In the genomic region with DNA sequence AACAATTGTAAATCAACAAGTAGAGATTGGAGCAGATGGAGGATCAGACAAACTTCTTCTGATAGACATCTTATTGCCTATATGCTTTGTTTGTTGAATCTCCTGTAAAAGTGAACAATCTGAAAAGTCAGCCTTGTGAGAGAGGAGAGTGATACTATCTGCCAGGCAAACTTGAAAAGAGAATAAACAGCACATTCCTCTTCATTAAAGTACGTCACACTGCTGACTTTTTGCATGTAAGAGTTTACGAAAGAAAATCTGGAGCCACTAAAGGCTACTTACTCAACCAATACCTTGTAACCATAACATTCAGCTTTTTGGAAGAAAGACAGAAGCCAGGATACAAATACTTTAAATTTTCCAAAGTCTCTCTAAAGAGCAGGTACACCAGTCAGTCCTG, we compare ENCODE assay signal across 1 cellular context.
TF ChIP-seq lines count a peak whose summit lies in the region.

No MANE protein-coding gene starts in this region.

TF ChIP-seq in GM12878, 131 proteins besides CTCF, POLR2A, EP300 and RAD21 (continued from another document):
- TF ChIP-seq, protein P1, sequence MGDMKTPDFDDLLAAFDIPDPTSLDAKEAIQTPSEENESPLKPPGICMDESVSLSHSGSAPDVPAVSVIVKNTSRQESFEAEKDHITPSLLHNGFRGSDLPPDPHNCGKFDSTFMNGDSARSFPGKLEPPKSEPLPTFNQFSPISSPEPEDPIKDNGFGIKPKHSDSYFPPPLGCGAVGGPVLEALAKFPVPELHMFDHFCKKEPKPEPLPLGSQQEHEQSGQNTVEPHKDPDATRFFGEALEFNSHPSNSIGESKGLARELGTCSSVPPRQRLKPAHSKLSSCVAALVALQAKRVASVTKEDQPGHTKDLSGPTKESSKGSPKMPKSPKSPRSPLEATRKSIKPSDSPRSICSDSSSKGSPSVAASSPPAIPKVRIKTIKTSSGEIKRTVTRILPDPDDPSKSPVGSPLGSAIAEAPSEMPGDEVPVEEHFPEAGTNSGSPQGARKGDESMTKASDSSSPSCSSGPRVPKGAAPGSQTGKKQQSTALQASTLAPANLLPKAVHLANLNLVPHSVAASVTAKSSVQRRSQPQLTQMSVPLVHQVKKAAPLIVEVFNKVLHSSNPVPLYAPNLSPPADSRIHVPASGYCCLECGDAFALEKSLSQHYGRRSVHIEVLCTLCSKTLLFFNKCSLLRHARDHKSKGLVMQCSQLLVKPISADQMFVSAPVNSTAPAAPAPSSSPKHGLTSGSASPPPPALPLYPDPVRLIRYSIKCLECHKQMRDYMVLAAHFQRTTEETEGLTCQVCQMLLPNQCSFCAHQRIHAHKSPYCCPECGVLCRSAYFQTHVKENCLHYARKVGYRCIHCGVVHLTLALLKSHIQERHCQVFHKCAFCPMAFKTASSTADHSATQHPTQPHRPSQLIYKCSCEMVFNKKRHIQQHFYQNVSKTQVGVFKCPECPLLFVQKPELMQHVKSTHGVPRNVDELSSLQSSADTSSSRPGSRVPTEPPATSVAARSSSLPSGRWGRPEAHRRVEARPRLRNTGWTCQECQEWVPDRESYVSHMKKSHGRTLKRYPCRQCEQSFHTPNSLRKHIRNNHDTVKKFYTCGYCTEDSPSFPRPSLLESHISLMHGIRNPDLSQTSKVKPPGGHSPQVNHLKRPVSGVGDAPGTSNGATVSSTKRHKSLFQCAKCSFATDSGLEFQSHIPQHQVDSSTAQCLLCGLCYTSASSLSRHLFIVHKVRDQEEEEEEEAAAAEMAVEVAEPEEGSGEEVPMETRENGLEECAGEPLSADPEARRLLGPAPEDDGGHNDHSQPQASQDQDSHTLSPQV (IDR thresholded peaks at IDR 0.05), result no peak
- TF ChIP-seq, protein P2, sequence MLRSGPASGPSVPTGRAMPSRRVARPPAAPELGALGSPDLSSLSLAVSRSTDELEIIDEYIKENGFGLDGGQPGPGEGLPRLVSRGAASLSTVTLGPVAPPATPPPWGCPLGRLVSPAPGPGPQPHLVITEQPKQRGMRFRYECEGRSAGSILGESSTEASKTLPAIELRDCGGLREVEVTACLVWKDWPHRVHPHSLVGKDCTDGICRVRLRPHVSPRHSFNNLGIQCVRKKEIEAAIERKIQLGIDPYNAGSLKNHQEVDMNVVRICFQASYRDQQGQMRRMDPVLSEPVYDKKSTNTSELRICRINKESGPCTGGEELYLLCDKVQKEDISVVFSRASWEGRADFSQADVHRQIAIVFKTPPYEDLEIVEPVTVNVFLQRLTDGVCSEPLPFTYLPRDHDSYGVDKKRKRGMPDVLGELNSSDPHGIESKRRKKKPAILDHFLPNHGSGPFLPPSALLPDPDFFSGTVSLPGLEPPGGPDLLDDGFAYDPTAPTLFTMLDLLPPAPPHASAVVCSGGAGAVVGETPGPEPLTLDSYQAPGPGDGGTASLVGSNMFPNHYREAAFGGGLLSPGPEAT (IDR thresholded peaks at IDR 0.05; ENCODE audit: low read depth), result no peak
- TF ChIP-seq, protein P3, sequence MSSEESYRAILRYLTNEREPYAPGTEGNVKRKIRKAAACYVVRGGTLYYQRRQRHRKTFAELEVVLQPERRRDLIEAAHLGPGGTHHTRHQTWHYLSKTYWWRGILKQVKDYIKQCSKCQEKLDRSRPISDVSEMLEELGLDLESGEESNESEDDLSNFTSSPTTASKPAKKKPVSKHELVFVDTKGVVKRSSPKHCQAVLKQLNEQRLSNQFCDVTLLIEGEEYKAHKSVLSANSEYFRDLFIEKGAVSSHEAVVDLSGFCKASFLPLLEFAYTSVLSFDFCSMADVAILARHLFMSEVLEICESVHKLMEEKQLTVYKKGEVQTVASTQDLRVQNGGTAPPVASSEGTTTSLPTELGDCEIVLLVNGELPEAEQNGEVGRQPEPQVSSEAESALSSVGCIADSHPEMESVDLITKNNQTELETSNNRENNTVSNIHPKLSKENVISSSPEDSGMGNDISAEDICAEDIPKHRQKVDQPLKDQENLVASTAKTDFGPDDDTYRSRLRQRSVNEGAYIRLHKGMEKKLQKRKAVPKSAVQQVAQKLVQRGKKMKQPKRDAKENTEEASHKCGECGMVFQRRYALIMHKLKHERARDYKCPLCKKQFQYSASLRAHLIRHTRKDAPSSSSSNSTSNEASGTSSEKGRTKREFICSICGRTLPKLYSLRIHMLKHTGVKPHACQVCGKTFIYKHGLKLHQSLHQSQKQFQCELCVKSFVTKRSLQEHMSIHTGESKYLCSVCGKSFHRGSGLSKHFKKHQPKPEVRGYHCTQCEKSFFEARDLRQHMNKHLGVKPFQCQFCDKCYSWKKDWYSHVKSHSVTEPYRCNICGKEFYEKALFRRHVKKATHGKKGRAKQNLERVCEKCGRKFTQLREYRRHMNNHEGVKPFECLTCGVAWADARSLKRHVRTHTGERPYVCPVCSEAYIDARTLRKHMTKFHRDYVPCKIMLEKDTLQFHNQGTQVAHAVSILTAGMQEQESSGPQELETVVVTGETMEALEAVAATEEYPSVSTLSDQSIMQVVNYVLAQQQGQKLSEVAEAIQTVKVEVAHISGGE (CRISPR knock-in tag; IDR thresholded peaks at IDR 0.05), result no peak
- TF ChIP-seq MYB (IDR thresholded peaks at IDR 0.05; ENCODE audit: borderline replicate concordance, low read depth, low read length), result no peak
- TF ChIP-seq, protein P4, sequence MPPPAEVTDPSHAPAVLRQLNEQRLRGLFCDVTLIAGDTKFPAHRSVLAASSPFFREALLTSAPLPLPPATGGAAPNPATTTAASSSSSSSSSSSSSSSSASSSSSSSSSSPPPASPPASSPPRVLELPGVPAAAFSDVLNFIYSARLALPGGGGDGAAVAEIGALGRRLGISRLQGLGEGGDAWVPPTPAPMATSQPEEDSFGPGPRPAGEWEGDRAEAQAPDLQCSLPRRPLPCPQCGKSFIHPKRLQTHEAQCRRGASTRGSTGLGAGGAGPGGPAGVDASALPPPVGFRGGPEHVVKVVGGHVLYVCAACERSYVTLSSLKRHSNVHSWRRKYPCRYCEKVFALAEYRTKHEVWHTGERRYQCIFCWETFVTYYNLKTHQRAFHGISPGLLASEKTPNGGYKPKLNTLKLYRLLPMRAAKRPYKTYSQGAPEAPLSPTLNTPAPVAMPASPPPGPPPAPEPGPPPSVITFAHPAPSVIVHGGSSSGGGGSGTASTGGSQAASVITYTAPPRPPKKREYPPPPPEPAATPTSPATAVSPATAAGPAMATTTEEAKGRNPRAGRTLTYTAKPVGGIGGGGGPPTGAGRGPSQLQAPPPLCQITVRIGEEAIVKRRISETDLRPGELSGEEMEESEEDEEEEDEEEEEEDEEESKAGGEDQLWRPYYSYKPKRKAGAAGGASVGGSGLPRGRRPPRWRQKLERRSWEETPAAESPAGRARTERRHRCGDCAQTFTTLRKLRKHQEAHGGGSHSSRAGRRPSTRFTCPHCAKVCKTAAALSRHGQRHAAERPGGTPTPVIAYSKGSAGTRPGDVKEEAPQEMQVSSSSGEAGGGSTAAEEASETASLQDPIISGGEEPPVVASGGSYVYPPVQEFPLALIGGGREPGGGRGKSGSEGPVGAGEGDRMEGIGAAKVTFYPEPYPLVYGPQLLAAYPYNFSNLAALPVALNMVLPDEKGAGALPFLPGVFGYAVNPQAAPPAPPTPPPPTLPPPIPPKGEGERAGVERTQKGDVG (CRISPR knock-in tag; IDR thresholded peaks at IDR 0.05), result no peak
- no peak for TF ChIP-seq YY1 (IDR thresholded peaks at IDR 0.05; ENCODE audit: low read depth, low read length)
- TF ChIP-seq GABPA (IDR thresholded peaks at IDR 0.05; ENCODE audit: low read depth), result no peak
- no peak for TF ChIP-seq TAF1 (IDR thresholded peaks at IDR 0.05; ENCODE audit: borderline replicate concordance, low read depth, low read length)
- no peak for TF ChIP-seq RB1 (IDR thresholded peaks at IDR 0.05; ENCODE audit: borderline replicate concordance)
- TF ChIP-seq IKZF2 (IDR thresholded peaks at IDR 0.05), result no peak
- no peak for TF ChIP-seq ESRRA (IDR thresholded peaks at IDR 0.05; ENCODE audit: low read length)
- TF ChIP-seq, protein P5, sequence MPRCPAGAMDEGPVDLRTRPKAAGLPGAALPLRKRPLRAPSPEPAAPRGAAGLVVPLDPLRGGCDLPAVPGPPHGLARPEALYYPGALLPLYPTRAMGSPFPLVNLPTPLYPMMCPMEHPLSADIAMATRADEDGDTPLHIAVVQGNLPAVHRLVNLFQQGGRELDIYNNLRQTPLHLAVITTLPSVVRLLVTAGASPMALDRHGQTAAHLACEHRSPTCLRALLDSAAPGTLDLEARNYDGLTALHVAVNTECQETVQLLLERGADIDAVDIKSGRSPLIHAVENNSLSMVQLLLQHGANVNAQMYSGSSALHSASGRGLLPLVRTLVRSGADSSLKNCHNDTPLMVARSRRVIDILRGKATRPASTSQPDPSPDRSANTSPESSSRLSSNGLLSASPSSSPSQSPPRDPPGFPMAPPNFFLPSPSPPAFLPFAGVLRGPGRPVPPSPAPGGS (IDR thresholded peaks at IDR 0.05; ENCODE audit: borderline replicate concordance, insufficient read depth, low read depth, low read length, poor library complexity, severe bottlenecking), result no peak
- no peak for TF ChIP-seq SMC3 (IDR thresholded peaks at IDR 0.05; ENCODE audit: borderline replicate concordance, low read length)
- TF ChIP-seq HCFC1 (IDR thresholded peaks at IDR 0.05; ENCODE audit: low read length), result no peak
- TF ChIP-seq SUPT20H (IDR thresholded peaks at IDR 0.05; ENCODE audit: borderline replicate concordance, control insufficient read depth, low read depth, low read length), result no peak
- TF ChIP-seq KDM1A (IDR thresholded peaks at IDR 0.05; ENCODE audit: borderline replicate concordance), result no peak
